ENCODE assay signal across 8 cellular contexts in genomic region chrX:54043696-54044125, GRCh38. TPM values are rescaled to one million over a fixed set of nuclear protein-coding genes. Genes with fewer than 3 reads are reported as not detected.
DNase-seq lines count a peak whose midpoint lies in the region; ATAC-seq and TF ChIP-seq lines count a peak whose summit lies in the region.

No MANE protein-coding gene starts in this region.

- peak overlapping the region; percentile 96 for H3K4me3 Mint-ChIP-seq in activated CD8-positive, alpha-beta T cell treated with anti-CD3 and anti-CD28 coated beads for 36 hours
- peak overlapping the region; percentile 88 to 96 (median 92) for H3K4me3 Mint-ChIP-seq in naive thymus-derived CD8-positive, alpha-beta T cell

- ATAC-seq in GM21528 (IDR thresholded peaks at IDR 0.05; ENCODE audit: low FRiP score, unreplicated experiment): peak; percentile 12
- no peak for ATAC-seq in activated CD8-positive, alpha-beta T cell treated with anti-CD3 and anti-CD28 coated beads for 36 hours
- ATAC-seq in naive thymus-derived CD8-positive, alpha-beta T cell: peak in 1 of 2 donors; percentile 19
- ATAC-seq in upper lobe of left lung (ENCODE audit: low FRiP score in 2 of 2): peak; percentile 61 to 75

- H3K27ac Mint-ChIP-seq in activated CD8-positive, alpha-beta T cell treated with anti-CD3 and anti-CD28 coated beads for 36 hours: peak overlapping the region; percentile 96
- peak overlapping the region; percentile 93 to 99 (median 97) for H3K27ac Mint-ChIP-seq in naive thymus-derived CD8-positive, alpha-beta T cell

- H3K27ac ChIP-seq in KOPT-K1 (ENCODE audit: low read depth, low read length, poor library complexity, severe bottlenecking) (peak overlapping the region; percentile 88), esophagus squamous epithelium (peak overlapping the region; percentile 93 to 97 (median 95)), upper lobe of left lung (peak overlapping the region; percentile 94 to 97 (median 95))

- POLR2A ChIA-PET in activated CD8-positive, alpha-beta T cell treated with anti-CD3 and anti-CD28 coated beads for 36 hours (lab: Charles Lee): interaction anchor here (0.9 to 2.5 kb wide), 5 partner anchors 139 to 957 kb away, joined by 3 to 16 read pairs (median 5); partner anchors contain the start of genes APEX2, FAM120C and HUWE1
- POLR2A ChIA-PET in naive thymus-derived CD8-positive, alpha-beta T cell (lab: Charles Lee): interaction anchor here (0.6 to 3.9 kb wide), 14 partner anchors 8 to 1445 kb away, joined by 3 to 47 read pairs (median 5); partner anchors contain the start of genes APEX2, FAM120C, GNL3L and RIBC1

- no peak for TF ChIP-seq EP300 in upper lobe of left lung (IDR thresholded peaks at IDR 0.05)

- H3K27me3 Mint-ChIP-seq in activated CD8-positive, alpha-beta T cell treated with anti-CD3 and anti-CD28 coated beads for 36 hours: no peaks in the 10 kb centered on the region
- no peaks in the 10 kb centered on the region for H3K27me3 Mint-ChIP-seq in naive thymus-derived CD8-positive, alpha-beta T cell

- TF ChIP-seq POLR2A in esophagus squamous epithelium (IDR thresholded peaks at IDR 0.05): no peak
- TF ChIP-seq POLR2A in upper lobe of left lung (IDR thresholded peaks at IDR 0.05): peak in 3 of 4 donors; percentile 17 to 28 (median 24)

- CTCF ChIA-PET in activated CD8-positive, alpha-beta T cell treated with anti-CD3 and anti-CD28 coated beads for 36 hours (lab: Charles Lee): interaction anchor here (1.0 to 1.3 kb wide), 2 partner anchors 28 to 398 kb away, joined by 3 read pairs; no protein-coding TSS in a partner anchor

- peak; percentile 7 for DNase-seq in GM10266 (ENCODE audit: extremely low spot score)
- DNase-seq in activated CD8-positive, alpha-beta T cell treated with anti-CD3 and anti-CD28 coated beads for 36 hours: peak; percentile 31
- no peak for DNase-seq in esophagus squamous epithelium (lab: John Stamatoyannopoulos, UW)
- DNase-seq in naive thymus-derived CD8-positive, alpha-beta T cell: peak in 6 of 10 donors; percentile 7 to 43 (median 24)
- peak; percentile 30 to 89 for DNase-seq in upper lobe of left lung
- no peak for DNase-seq in posterior vena cava (ENCODE audit: low spot score)

- peaks cover 30% of the 10 kb centered on the region for H3K36me3 ChIP-seq in KOPT-K1 (ENCODE audit: insufficient read depth, low read length)
- H3K36me3 ChIP-seq in esophagus squamous epithelium: peaks cover 0 to 31% (median 0%) of the 10 kb centered on the region in 3 donors
- peaks cover 0 to 17% (median 0%) of the 10 kb centered on the region in 4 donors for H3K36me3 ChIP-seq in upper lobe of left lung

- peaks cover 14% of the 10 kb centered on the region for H3K36me3 Mint-ChIP-seq in activated CD8-positive, alpha-beta T cell treated with anti-CD3 and anti-CD28 coated beads for 36 hours (ENCODE audit: low read depth)
- peaks cover 0 to 30% (median 4%) of the 10 kb centered on the region in 3 donors for H3K36me3 Mint-ChIP-seq in naive thymus-derived CD8-positive, alpha-beta T cell

- H3K4me1 Mint-ChIP-seq in activated CD8-positive, alpha-beta T cell treated with anti-CD3 and anti-CD28 coated beads for 36 hours (ENCODE audit: low read depth): peaks cover 27% of the 10 kb centered on the region
- peaks cover 4 to 21% (median 16%) of the 10 kb centered on the region in 4 donors for H3K4me1 Mint-ChIP-seq in naive thymus-derived CD8-positive, alpha-beta T cell

- no peaks in the 10 kb centered on the region for H3K9me3 Mint-ChIP-seq in activated CD8-positive, alpha-beta T cell treated with anti-CD3 and anti-CD28 coated beads for 36 hours
- H3K9me3 Mint-ChIP-seq in naive thymus-derived CD8-positive, alpha-beta T cell: no peaks in the 10 kb centered on the region

- no peak for TF ChIP-seq CTCF in GM10266 (IDR thresholded peaks at IDR 0.05; ENCODE audit: control insufficient read depth, insufficient read depth, low read depth, missing control alignments)
- no peak for TF ChIP-seq CTCF in activated CD8-positive, alpha-beta T cell treated with anti-CD3 and anti-CD28 coated beads for 36 hours (IDR thresholded peaks at IDR 0.05)
- TF ChIP-seq CTCF in esophagus squamous epithelium (IDR thresholded peaks at IDR 0.05): no peak
- TF ChIP-seq CTCF in upper lobe of left lung (IDR thresholded peaks at IDR 0.05): no peak

- peak overlapping the region; percentile 64 to 81 (median 72) for H3K4me3 ChIP-seq in esophagus squamous epithelium
- H3K4me3 ChIP-seq in upper lobe of left lung: peak overlapping the region; percentile 34 to 74 (median 66)

- 52% methylated on average over 3 of the region's 39 CpGs; no CpG with 5 or more reads in 1 of the 2 donors for WGBS in esophagus squamous epithelium, 2 donors
- WGBS in upper lobe of left lung, 2 donors: 0 to 48% methylated on average over 2 to 31 of the region's 39 CpGs

- H3K4me1 ChIP-seq in esophagus squamous epithelium (peaks cover 0 to 23% (median 3%) of the 10 kb centered on the region in 3 donors), upper lobe of left lung (peaks cover 0 to 5% (median 2%) of the 10 kb centered on the region in 4 donors)

- H3K27me3 ChIP-seq in esophagus squamous epithelium: no peaks in the 10 kb centered on the region
- no peaks in the 10 kb centered on the region for H3K27me3 ChIP-seq in upper lobe of left lung

- intact Hi-C loops in activated CD8-positive, alpha-beta T cell treated with anti-CD3 and anti-CD28 coated beads for 36 hours (cut with micrococcal nuclease): loop anchor here (5.0 kb wide), 1 partner anchor 139 kb away; the partner anchor contains the start of gene FAM120C
- intact Hi-C loops in esophagus squamous epithelium (cut with DNase I): no loop called here
- intact Hi-C loops in posterior vena cava (cut with DNase I): loop anchor here in 1 of 2 donors (10.0 kb wide), 1 partner anchor 401 kb away; the partner anchor contains the start of gene TSR2

- H3K9me3 ChIP-seq in KOPT-K1 (ENCODE audit: insufficient read depth, low read length, poor library complexity, severe bottlenecking): no peaks in the 10 kb centered on the region
- no peaks in the 10 kb centered on the region for H3K9me3 ChIP-seq in esophagus squamous epithelium
- no peaks in the 10 kb centered on the region for H3K9me3 ChIP-seq in upper lobe of left lung

RNA-seq across cellular contexts. Expression of gene PHF8, which starts 0.6 kb away (rescaled TPM):
- total RNA-seq in activated CD8-positive, alpha-beta T cell treated with anti-CD3 and anti-CD28 coated beads for 36 hours: 10 to 100 TPM; 41.3 to 45.6 TPM
- total RNA-seq in esophagus squamous epithelium (10 to 100 TPM; 20.2 to 37.4 (median 28.7) TPM), upper lobe of left lung (100 to 1,000 TPM in 1 of 6 donors, 10 to 100 TPM in 5; 23.7 to 125 (median 27.1) TPM), posterior vena cava (10 to 100 TPM; 18.9 to 21.3 TPM)
- total RNA-seq in naive thymus-derived CD8-positive, alpha-beta T cell: 10 to 100 TPM; 59.6 to 62.9 TPM
- 10 to 100 TPM; 12.0 to 16.3 (median 13.1) TPM for polyA plus RNA-seq in naive thymus-derived CD8-positive, alpha-beta T cell

Comparison
In these comparisons a context has a peak if more than half of its experiments do, and no peak if none do; other contexts are left out.
1. DNase-seq: peak in GM10266 (single experiment), activated CD8-positive, alpha-beta T cell treated with anti-CD3 and anti-CD28 coated beads for 36 hours (single experiment), naive thymus-derived CD8-positive, alpha-beta T cell (6 of 10) and upper lobe of left lung (2 of 2); none in esophagus squamous epithelium (single experiment) and posterior vena cava (single experiment).
2. POLR2A ChIP-seq: peak in upper lobe of left lung (3 of 4); none in esophagus squamous epithelium (0 of 4).
3. Peak in every context shown above with its lines, with median percentiles within 50 percentile points of each other: H3K27ac ChIP-seq.